20 cellular contexts compared by ENCODE assay signal in the genomic region with DNA sequence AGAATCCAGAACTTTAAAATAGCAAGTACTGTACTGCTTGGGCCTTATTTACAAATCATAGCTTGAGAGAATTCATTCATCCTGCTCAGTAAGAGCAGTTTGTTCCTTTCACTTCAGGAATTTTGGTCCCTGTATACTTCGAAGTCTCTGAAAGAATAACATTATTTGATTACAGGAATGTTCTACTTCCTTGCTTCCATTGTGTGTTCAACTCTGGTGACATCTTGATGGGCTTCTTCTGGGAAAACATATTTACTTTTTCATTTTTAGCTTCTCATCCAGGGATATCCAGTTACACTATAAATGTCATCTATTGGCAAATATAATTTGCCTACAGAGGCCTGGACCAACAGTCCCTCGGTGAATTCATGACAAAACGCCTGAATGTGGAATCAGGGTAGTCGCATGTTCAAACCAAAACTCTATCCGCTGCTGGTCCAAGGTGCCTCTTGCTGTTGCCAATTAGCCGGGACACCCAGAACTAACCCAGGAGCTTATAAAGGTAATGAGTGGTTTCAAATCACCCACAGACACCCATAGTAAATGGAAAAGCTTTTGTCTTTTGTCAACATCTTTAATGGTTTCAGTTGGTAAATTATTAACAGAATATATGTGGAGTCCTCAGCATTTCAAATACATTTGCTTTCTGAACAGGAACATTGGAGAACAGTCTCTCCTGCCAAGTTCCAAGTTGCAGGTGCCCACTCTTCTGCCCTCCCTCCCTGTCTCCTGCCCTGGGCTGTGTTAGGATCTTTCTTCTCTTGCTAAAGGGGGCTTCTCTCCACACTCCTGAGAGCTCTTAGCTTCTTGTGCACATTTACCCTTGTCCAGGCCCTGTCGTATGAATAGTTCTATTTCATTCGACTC.
DNase-seq lines count a peak whose midpoint lies in the region; ATAC-seq and TF ChIP-seq lines count a peak whose summit lies in the region.
"Had no signal": no experiment of that assay in that cellular context is flagged by ENCODE, and none has a peak within 500 bp of the region (broad histone marks: within the 10 kb centered on the region; RNA-seq: fewer than 3 reads in every experiment).

No MANE protein-coding gene starts in this region.

- no peak overlapping the region for H3K4me3 ChIP-seq in lower lobe of right lung
- H3K4me3 ChIP-seq in stomach = no peak overlapping the region
- H3K4me3 ChIP-seq: ovary, uterus had no signal

- intact Hi-C loops in lower lobe of right lung (cut with DNase I) (loop anchor here (10.0 kb wide), 1 partner anchor 162 kb away; a partner anchor contains a TSS), stomach (cut with DNase I; ENCODE audit: low total_unique reads) (no loop called here)

- no peak for TF ChIP-seq EP300 in stomach (IDR thresholded peaks at IDR 0.05)

- WGBS in stomach, 5 donors = 34 to 65% (median 42%) methylated on average over 8 of the region's 8 CpGs

- no peak for TF ChIP-seq CTCF in lower lobe of right lung (IDR thresholded peaks at IDR 0.05)
- no peak for TF ChIP-seq CTCF in stomach (IDR thresholded peaks at IDR 0.05)

- peak overlapping the region; percentile 39 for H3K27ac ChIP-seq in lower lobe of right lung
- H3K27ac ChIP-seq in stomach = peak overlapping the region; percentile 65 to 79 (median 75)
- H3K27ac ChIP-seq: epithelial cell of prostate, ovary, uterus had no signal

- no peaks in the 10 kb centered on the region for H3K9me3 ChIP-seq in lower lobe of right lung
- no peaks in the 10 kb centered on the region for H3K9me3 ChIP-seq in stomach
- H3K9me3 ChIP-seq: ovary, uterus had no signal

- H3K4me1 ChIP-seq in lower lobe of right lung (peaks cover 51% of the 10 kb centered on the region), stomach (peaks cover 43 to 80% (median 64%) of the 10 kb centered on the region in 4 donors)

- peak in 1 of 2 donors; percentile 55 for ATAC-seq in lower lobe of right lung
- ATAC-seq: SK-N-SH treated with all-trans-retinoic acid at 6 μM for 48 hours had no signal

- no peaks in the 10 kb centered on the region for H3K36me3 ChIP-seq in lower lobe of right lung
- no peaks in the 10 kb centered on the region for H3K36me3 ChIP-seq in stomach
- H3K36me3 ChIP-seq: ovary, uterus had no signal

- no peak for TF ChIP-seq POLR2A in stomach (IDR thresholded peaks at IDR 0.05)

- peak; percentile 61 for DNase-seq in LoVo (ENCODE audit: low spot score)
- DNase-seq in dermis blood vessel endothelial cell = peak; percentile 67
- no peak for DNase-seq in lower lobe of right lung
- DNase-seq in stomach = peak; percentile 49
- no peak for DNase-seq in GDM1 (lab: John Stamatoyannopoulos, UW)
- no peak for DNase-seq in stimulated activated CD4-positive, alpha-beta T cell treated with anti-CD3 and anti-CD28 coated beads, Interleukin-15, amount 100 ng/mL, for 24 hours
- no peak for DNase-seq in retina
- DNase-seq in nucleus accumbens (lab: John Stamatoyannopoulos, UW) = no peak
- DNase-seq: activated CD4-positive, CD25-positive, alpha-beta regulatory T cell; activated CD8-positive, alpha-beta memory T cell treated with anti-CD3 and anti-CD28 coated beads, Interleukin-2, amount 50 U/mL, for 4 hours; activated naive CD4-positive, alpha-beta T cell treated with anti-CD3 and anti-CD28 coated beads, Interleukin-2, amount 50 U/mL, for 16 hours; caudate nucleus; CD4-positive, CD25-positive, alpha-beta regulatory T cell; hippocampal formation; NCI-H1092; ovary; stimulated activated CD4-positive, alpha-beta T cell treated with anti-CD3 and anti-CD28 coated beads, Interleukin-2, amount 100 ng/mL, for 24 hours; uterus had no signal

- no peaks in the 10 kb centered on the region for H3K27me3 ChIP-seq in lower lobe of right lung (ENCODE audit: low read depth)
- H3K27me3 ChIP-seq in stomach = no peaks in the 10 kb centered on the region
- H3K27me3 ChIP-seq: ovary, uterus had no signal

Comparison
In these comparisons a context has a peak if more than half of its experiments do, and no peak if none do; other contexts are left out.
1. DNase-seq: peak in LoVo (single experiment), dermis blood vessel endothelial cell (single experiment) and stomach (single experiment); none in lower lobe of right lung (single experiment), GDM1 (single experiment), stimulated activated CD4-positive, alpha-beta T cell treated with anti-CD3 and anti-CD28 coated beads, Interleukin-15, amount 100 ng/mL, for 24 hours (single experiment), retina (single experiment) and nucleus accumbens (0 of 56).